Comparison of ENCODE assay signal across 20 cellular contexts in the genomic region with DNA sequence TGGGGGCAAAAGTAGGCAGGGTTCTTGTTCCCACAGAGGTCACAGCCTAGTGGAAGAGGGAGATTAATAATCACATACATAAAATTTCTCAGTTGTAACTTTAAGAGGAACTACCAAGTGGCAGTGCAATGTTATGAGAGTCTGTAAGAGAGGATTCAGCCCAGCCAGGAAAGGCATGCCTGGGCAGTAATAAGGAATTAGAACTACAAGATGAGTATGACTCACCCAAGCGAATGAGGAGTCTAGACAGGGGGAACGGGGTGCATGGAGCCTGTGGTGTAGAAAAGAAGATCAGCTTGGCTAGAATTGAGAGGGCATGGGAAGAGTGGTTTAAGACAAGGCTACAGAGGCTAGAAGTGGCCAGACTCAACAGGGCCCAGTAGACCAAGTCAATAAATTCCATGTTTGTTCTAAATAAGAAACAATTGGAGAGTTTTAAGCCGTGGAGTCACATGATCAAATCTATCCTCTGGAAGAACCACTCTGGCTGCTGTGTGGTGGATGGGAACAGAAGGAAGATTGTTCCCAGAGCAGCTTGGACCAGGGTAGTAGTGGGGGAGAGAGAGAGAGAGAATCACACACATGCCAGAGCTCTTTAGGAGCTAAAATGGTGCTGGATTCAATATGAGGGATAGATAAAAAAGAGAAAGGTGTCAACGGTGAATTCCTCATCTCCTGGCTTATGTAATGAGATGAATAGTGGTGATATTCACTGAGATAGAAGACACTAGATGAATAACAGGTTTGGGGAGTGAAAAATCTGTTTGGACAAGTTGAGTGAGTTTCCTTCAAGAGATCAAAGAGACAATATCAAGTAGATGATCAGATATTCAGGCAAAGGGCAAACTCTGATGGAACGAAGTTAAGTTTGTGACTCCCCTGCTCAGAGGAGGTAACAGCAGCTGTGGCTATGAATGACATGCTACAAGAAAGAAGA.
DNase-seq lines count a peak whose midpoint lies in the region; ATAC-seq, FAIRE-seq and TF ChIP-seq lines count a peak whose summit lies in the region.
"Had no signal": no experiment of that assay in that cellular context is flagged by ENCODE, and none has a peak within 500 bp of the region (broad histone marks: within the 10 kb centered on the region; RNA-seq: fewer than 3 reads in every experiment).

No MANE protein-coding gene starts in this region.

- H3K36me3 Mint-ChIP-seq in stimulated activated naive B cell treated with anti-CD40 and anti-IgM and Interleukin-4, amounts not matched to agents 10 μg/mL and 1 μg/mL and 100 μg/mL, for 72 hours: no peaks in the 10 kb centered on the region
- H3K36me3 Mint-ChIP-seq: CD4-positive, alpha-beta memory T cell; naive B cell had no signal

- H3K36me3 ChIP-seq in suprapubic skin: no peaks in the 10 kb centered on the region
- no peaks in the 10 kb centered on the region for H3K36me3 ChIP-seq in heart right ventricle
- H3K36me3 ChIP-seq: ascending aorta, thoracic aorta had no signal

- peak; percentile 10 for DNase-seq in RCC 7860 (ENCODE audit: low spot score)
- peak in 1 of 10 donors; percentile 14 for DNase-seq in dorsolateral prefrontal cortex
- no peak for DNase-seq in suprapubic skin (ENCODE audit: low spot score in 2 of 2)
- no peak for DNase-seq in heart right ventricle
- DNase-seq in stimulated activated naive B cell treated with anti-CD40 and anti-IgM and Interleukin-4, amounts not matched to agents 10 μg/mL and 1 μg/mL and 100 μg/mL, for 72 hours: no peak
- DNase-seq in D721Med (ENCODE audit: insufficient read length, low spot score): no peak
- DNase-seq: activated naive CD4-positive, alpha-beta T cell treated with anti-CD3 and anti-CD28 coated beads, Interleukin-2, amount 50 U/mL, for 16 hours; activated T-cell treated with anti-CD3 and anti-CD28 coated beads, Interleukin-2, amount 50 U/mL, for 48 hours; CD4-positive, alpha-beta memory T cell; effector memory CD8-positive, alpha-beta T cell; HCEC 1CT; naive B cell; NCI-H1417 treated with DMSO at 0.1 percent for 48 hours; NCI-H2171 treated with DMSO at 0.1 percent for 48 hours; occipital lobe; right cardiac atrium had no signal

- H3K27me3 ChIP-seq in dorsolateral prefrontal cortex: peaks cover 0 to 3% (median 0%) of the 10 kb centered on the region in 45 donors
- no peaks in the 10 kb centered on the region for H3K27me3 ChIP-seq in layer of hippocampus (ENCODE audit: control insufficient read depth, insufficient read depth, low read length)
- no peaks in the 10 kb centered on the region for H3K27me3 ChIP-seq in suprapubic skin
- no peaks in the 10 kb centered on the region for H3K27me3 ChIP-seq in heart right ventricle
- H3K27me3 ChIP-seq: ascending aorta had no signal

- no peak for TF ChIP-seq POLR2A in suprapubic skin (IDR thresholded peaks at IDR 0.05)

- peaks cover 0 to 4% of the 10 kb centered on the region in 2 donors for H3K27me3 Mint-ChIP-seq in stimulated activated naive B cell treated with anti-CD40 and anti-IgM and Interleukin-4, amounts not matched to agents 10 μg/mL and 1 μg/mL and 100 μg/mL, for 72 hours
- H3K27me3 Mint-ChIP-seq: effector memory CD8-positive, alpha-beta T cell; naive B cell had no signal

- H3K4me1 Mint-ChIP-seq in stimulated activated naive B cell treated with anti-CD40 and anti-IgM and Interleukin-4, amounts not matched to agents 10 μg/mL and 1 μg/mL and 100 μg/mL, for 72 hours: no peaks in the 10 kb centered on the region
- H3K4me1 Mint-ChIP-seq: CD4-positive, alpha-beta memory T cell; naive B cell had no signal

- no peak for TF ChIP-seq EP300 in suprapubic skin (IDR thresholded peaks at IDR 0.05)

- WGBS in suprapubic skin: 46% methylated on average over 5 of the region's 5 CpGs
- WGBS in heart right ventricle, 2 donors: 72 to 75% methylated on average over 5 of the region's 5 CpGs

- H3K4me1 ChIP-seq in suprapubic skin (peaks cover 26% of the 10 kb centered on the region), heart right ventricle (peaks cover 0 to 7% (median 0%) of the 10 kb centered on the region in 9 donors)
- H3K4me1 ChIP-seq: ascending aorta had no signal

- H3K9me3 ChIP-seq in suprapubic skin (no peaks in the 10 kb centered on the region), heart right ventricle (no peaks in the 10 kb centered on the region)
- H3K9me3 ChIP-seq: ascending aorta, thoracic aorta had no signal

- TF ChIP-seq CTCF in dorsolateral prefrontal cortex (IDR thresholded peaks at IDR 0.05 in 54 of 56, conservative IDR thresholded peaks at IDR 0.05 in 2 of 56; ENCODE audit: low read depth in 1 of 56, partially characterized antibody in 56 of 56) (no peak), suprapubic skin (IDR thresholded peaks at IDR 0.05) (no peak), heart right ventricle (IDR thresholded peaks at IDR 0.05) (no peak), D721Med (IDR thresholded peaks at IDR 0.05; ENCODE audit: insufficient read depth, missing control alignments) (no peak)

- H3K4me3 ChIP-seq in dorsolateral prefrontal cortex: no peak overlapping the region
- H3K4me3 ChIP-seq in suprapubic skin: no peak overlapping the region
- H3K4me3 ChIP-seq in heart right ventricle: no peak overlapping the region
- H3K4me3 ChIP-seq: ascending aorta, thoracic aorta had no signal

- H3K27ac ChIP-seq in dorsolateral prefrontal cortex (peak overlapping the region in 30 of 59 donors; percentile 1 to 87 (median 54)), layer of hippocampus (ENCODE audit: low read depth, low read length) (peak overlapping the region; percentile 71), suprapubic skin (peak overlapping the region; percentile 63), heart right ventricle (no peak overlapping the region)
- H3K27ac ChIP-seq: ascending aorta, thoracic aorta had no signal

- no peak overlapping the region for H3K27ac Mint-ChIP-seq in stimulated activated naive B cell treated with anti-CD40 and anti-IgM and Interleukin-4, amounts not matched to agents 10 μg/mL and 1 μg/mL and 100 μg/mL, for 72 hours
- H3K27ac Mint-ChIP-seq: CD4-positive, alpha-beta memory T cell; effector memory CD8-positive, alpha-beta T cell; naive B cell had no signal

- H3K9me3 Mint-ChIP-seq in stimulated activated naive B cell treated with anti-CD40 and anti-IgM and Interleukin-4, amounts not matched to agents 10 μg/mL and 1 μg/mL and 100 μg/mL, for 72 hours: peaks cover 0 to 2% of the 10 kb centered on the region in 2 donors

- intact Hi-C loops in dorsolateral prefrontal cortex (cut with DNase I) (loop anchor here in 1 of 2 donors (10.0 kb wide), 2 partner anchors 102 to 388 kb away; no protein-coding TSS in a partner anchor), heart right ventricle (cut with DNase I) (loop anchor here in 1 of 10 donors (1.0 kb wide), 1 partner anchor 10 kb away; no protein-coding TSS in a partner anchor)

- no peak for ATAC-seq in heart right ventricle
- ATAC-seq in stimulated activated naive B cell treated with anti-CD40 and anti-IgM and Interleukin-4, amounts not matched to agents 10 μg/mL and 1 μg/mL and 100 μg/mL, for 72 hours (replicated peaks): no peak
- ATAC-seq: effector memory CD8-positive, alpha-beta T cell; right cardiac atrium had no signal

- no peak for FAIRE-seq in RCC 7860 (lab: Jason Lieb, UNC)
- FAIRE-seq in D721Med (lab: Jason Lieb, UNC): no peak
- FAIRE-seq: GM12892 had no signal

- H3K4me3 Mint-ChIP-seq in stimulated activated naive B cell treated with anti-CD40 and anti-IgM and Interleukin-4, amounts not matched to agents 10 μg/mL and 1 μg/mL and 100 μg/mL, for 72 hours: no peak overlapping the region
- H3K4me3 Mint-ChIP-seq: CD4-positive, alpha-beta memory T cell; effector memory CD8-positive, alpha-beta T cell; naive B cell had no signal

Comparison
In these comparisons a context has a peak if more than half of its experiments do, and no peak if none do; other contexts are left out.
1. H3K27ac ChIP-seq: peak in dorsolateral prefrontal cortex (30 of 59), layer of hippocampus (single experiment) and suprapubic skin (single experiment); none in heart right ventricle (0 of 10).